1 cellular context compared by ENCODE assay signal in genomic region chr15:100338247-100338646, GRCh38.
TF ChIP-seq lines count a peak whose summit lies in the region.

No MANE protein-coding gene starts in this region.

TF ChIP-seq in SK-N-SH, 30 proteins besides CTCF, POLR2A, EP300 and RAD21 (continued from another document):
- TF ChIP-seq, protein P1, sequence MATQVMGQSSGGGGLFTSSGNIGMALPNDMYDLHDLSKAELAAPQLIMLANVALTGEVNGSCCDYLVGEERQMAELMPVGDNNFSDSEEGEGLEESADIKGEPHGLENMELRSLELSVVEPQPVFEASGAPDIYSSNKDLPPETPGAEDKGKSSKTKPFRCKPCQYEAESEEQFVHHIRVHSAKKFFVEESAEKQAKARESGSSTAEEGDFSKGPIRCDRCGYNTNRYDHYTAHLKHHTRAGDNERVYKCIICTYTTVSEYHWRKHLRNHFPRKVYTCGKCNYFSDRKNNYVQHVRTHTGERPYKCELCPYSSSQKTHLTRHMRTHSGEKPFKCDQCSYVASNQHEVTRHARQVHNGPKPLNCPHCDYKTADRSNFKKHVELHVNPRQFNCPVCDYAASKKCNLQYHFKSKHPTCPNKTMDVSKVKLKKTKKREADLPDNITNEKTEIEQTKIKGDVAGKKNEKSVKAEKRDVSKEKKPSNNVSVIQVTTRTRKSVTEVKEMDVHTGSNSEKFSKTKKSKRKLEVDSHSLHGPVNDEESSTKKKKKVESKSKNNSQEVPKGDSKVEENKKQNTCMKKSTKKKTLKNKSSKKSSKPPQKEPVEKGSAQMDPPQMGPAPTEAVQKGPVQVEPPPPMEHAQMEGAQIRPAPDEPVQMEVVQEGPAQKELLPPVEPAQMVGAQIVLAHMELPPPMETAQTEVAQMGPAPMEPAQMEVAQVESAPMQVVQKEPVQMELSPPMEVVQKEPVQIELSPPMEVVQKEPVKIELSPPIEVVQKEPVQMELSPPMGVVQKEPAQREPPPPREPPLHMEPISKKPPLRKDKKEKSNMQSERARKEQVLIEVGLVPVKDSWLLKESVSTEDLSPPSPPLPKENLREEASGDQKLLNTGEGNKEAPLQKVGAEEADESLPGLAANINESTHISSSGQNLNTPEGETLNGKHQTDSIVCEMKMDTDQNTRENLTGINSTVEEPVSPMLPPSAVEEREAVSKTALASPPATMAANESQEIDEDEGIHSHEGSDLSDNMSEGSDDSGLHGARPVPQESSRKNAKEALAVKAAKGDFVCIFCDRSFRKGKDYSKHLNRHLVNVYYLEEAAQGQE (IDR thresholded peaks at IDR 0.05; ENCODE audit: low read depth, low read length) = no peak
- TF ChIP-seq RCOR1 (IDR thresholded peaks at IDR 0.05; ENCODE audit: low read length) (no peak), CHD2 (IDR thresholded peaks at IDR 0.05; ENCODE audit: low read length, partially characterized antibody) (no peak)
